ENCODE assay signal across 12 cellular contexts in the genomic region with DNA sequence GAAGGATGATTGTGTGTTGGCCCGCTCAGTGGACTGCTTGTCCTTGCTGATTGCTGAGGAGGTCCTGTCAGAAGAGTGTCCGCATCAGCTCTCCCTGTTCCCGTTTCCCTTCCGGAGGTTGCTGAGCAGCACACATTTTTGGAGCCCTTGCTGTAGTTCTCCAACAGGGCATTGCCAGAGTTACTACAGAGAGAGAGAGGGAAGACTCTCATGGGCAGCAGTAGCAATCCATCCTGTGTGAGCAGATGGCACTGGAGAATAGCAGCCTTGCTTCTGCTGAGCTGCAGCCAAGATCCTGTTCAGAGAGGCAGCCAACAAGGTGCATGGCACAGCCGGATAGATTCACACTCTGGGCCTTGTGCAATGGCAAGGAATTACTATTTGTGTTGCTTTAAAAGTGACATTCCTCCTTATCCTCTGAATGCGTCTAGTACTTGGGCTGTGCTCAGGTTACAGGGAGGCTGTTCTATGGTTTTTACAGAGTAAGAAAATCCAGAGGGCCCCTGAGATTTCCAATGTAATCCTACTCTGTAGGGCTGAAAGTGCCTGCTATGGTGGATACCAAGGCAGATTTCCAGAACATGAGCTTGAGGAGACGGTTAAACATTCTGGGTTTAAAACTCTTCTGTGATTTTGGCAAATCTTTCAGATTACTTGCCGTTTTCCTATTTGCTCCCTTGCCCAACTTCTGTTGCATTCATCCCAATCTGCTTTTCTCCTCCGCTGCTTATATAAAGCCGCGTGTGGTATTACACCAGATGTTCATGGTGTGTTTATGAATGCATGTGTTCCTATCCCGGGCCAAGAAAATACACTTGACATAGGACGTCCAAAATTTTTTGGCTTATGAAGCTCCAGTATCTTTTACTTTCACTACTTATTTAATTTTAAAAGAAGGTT. TPM values are rescaled to one million over a fixed set of nuclear protein-coding genes. Genes with fewer than 3 reads are reported as not detected.
A peak's percentile ranks its signal among the peaks of the same experiment; 100 is the strongest.
DNase-seq lines count a peak whose midpoint lies in the region; TF ChIP-seq lines count a peak whose summit lies in the region.
"Had no signal": no experiment of that assay in that cellular context is flagged by ENCODE, and none has a peak within 500 bp of the region (broad histone marks: within the 10 kb centered on the region; RNA-seq: fewer than 3 reads in every experiment).

No MANE protein-coding gene starts in this region.

- CTCF ChIA-PET in HEK293 (lab: Yijun Ruan, JAX): interaction anchor here (0.5 to 1.3 kb wide), 5 partner anchors 33 to 275 kb away, joined by 3 to 6 read pairs (median 4); no protein-coding TSS in a partner anchor

- H3K27me3 ChIP-seq in cardiac muscle cell (no peaks in the 10 kb centered on the region), sigmoid colon (no peaks in the 10 kb centered on the region)

- no peak for TF ChIP-seq EP300 in sigmoid colon (IDR thresholded peaks at IDR 0.05)

- POLR2A ChIA-PET in HEK293 (lab: Yijun Ruan, JAX): interaction anchor here (1.0 kb wide), 1 partner anchor 28 kb away, joined by 3 read pairs; no protein-coding TSS in a partner anchor

- no peaks in the 10 kb centered on the region; a peak in 1 of 3 replicates for H3K36me3 ChIP-seq in HEK293 (ENCODE audit: control insufficient read depth in 2 of 2, insufficient read depth in 1 of 2, low read length in 2 of 2)
- H3K36me3 ChIP-seq in cardiac muscle cell: no peaks in the 10 kb centered on the region
- H3K36me3 ChIP-seq in sigmoid colon: no peaks in the 10 kb centered on the region

- WGBS in sigmoid colon, 2 donors: 82 to 89% methylated on average over 13 of the region's 13 CpGs

- DNase-seq in astrocyte of the hippocampus (ENCODE audit: low read depth, low spot score) (peak; percentile 38), cardiac muscle cell (ENCODE audit: low read depth in 1 of 2, low spot score in 1 of 2) (peak; percentile 46 to 81), sigmoid colon (no peak), NOMO-1 (lab: John Stamatoyannopoulos, UW; ENCODE audit: unreplicated experiment in 2 of 2) (no peak), ureter (ENCODE audit: low spot score) (no peak), dedifferentiated amniotic fluid mesenchymal stem cell (ENCODE audit: extremely low spot score) (no peak)
- no peak for DNase-seq in activated CD8-positive, alpha-beta memory T cell treated with anti-CD3 and anti-CD28 coated beads for 24 hours
- DNase-seq: activated T-cell treated with anti-CD3 and anti-CD28 coated beads, Interleukin-2, amount 50 U/mL, for 4 hours; CD4-positive, CD25-positive, alpha-beta regulatory T cell; cortex of kidney; stimulated activated CD8-positive, alpha-beta memory T cell treated with anti-CD3 and anti-CD28 coated beads, Interleukin-4, amount 100 ng/mL, for 48 hours had no signal

- H3K27ac ChIP-seq in HEK293 (ENCODE audit: extremely low read depth, low read depth, low read length): no peak overlapping the region
- peak overlapping the region; percentile 65 for H3K27ac ChIP-seq in cardiac muscle cell
- peak overlapping the region; percentile 37 to 71 (median 59) for H3K27ac ChIP-seq in sigmoid colon

- no peak for TF ChIP-seq POLR2A in sigmoid colon (IDR thresholded peaks at IDR 0.05)

- TF ChIP-seq CTCF in HEK293 (tag by site-specific recombination; IDR thresholded peaks at IDR 0.05) (no peak), cardiac muscle cell (IDR thresholded peaks at IDR 0.05; ENCODE audit: low read depth, low read length) (no peak), sigmoid colon (IDR thresholded peaks at IDR 0.05) (no peak)

- H3K4me1 ChIP-seq in HEK293 (ENCODE audit: control insufficient read depth, insufficient read depth, low read length) (peaks cover 23% of the 10 kb centered on the region), cardiac muscle cell (ENCODE audit: low read depth) (peaks cover 6% of the 10 kb centered on the region), sigmoid colon (peaks cover 2 to 48% (median 36%) of the 10 kb centered on the region in 4 donors)

- intact Hi-C loops in sigmoid colon (cut with DNase I): no loop called here

- H3K9me3 ChIP-seq in HEK293 (ENCODE audit: control insufficient read depth, insufficient read depth, low read depth, low read length) (no peaks in the 10 kb centered on the region), cardiac muscle cell (ENCODE audit: low read depth) (no peaks in the 10 kb centered on the region), sigmoid colon (no peaks in the 10 kb centered on the region)

- H3K4me3 ChIP-seq in HEK293 (ENCODE audit: low read depth, low read length) (no peak overlapping the region), cardiac muscle cell (no peak overlapping the region), sigmoid colon (peak overlapping the region in 1 of 4 donors; percentile 1)

TF ChIP-seq in HEK293, 187 proteins besides CTCF, POLR2A, EP300 and RAD21:
- peak; percentile 44; the same call in 1 of the 2 replicates for TF ChIP-seq ZBTB48 (tag by site-specific recombination; IDR thresholded peaks at IDR 0.05)
- no peak for TF ChIP-seq ZNF2 (tag by site-specific recombination; IDR thresholded peaks at IDR 0.05)
- TF ChIP-seq ZNF707 (tag by site-specific recombination; IDR thresholded peaks at IDR 0.05): no peak
- peak; percentile 58 for TF ChIP-seq ZNF341 (tag by site-specific recombination; IDR thresholded peaks at IDR 0.05; ENCODE audit: low read depth)
- TF ChIP-seq PRDM6 (tag by site-specific recombination; IDR thresholded peaks at IDR 0.05): peak; percentile 40; the same call in 1 of the 2 replicates
TF ChIP-seq in HEK293: peak in this region for 3.

RNA-seq across cellular contexts. Expression of gene AK4, which starts 27.4 kb away (rescaled TPM):
- total RNA-seq in cardiac muscle cell: 93.1 and 144 TPM in 2 replicates
- 114 and 133 TPM in 2 replicates for polyA plus RNA-seq in cardiac muscle cell
- total RNA-seq in sigmoid colon: 10 to 100 TPM; 37.8 to 74.1 (median 46.2) TPM
- polyA plus RNA-seq in sigmoid colon: 10 to 100 TPM in 2 of 3 donors, 1 to 10 TPM in 1; 9.7 to 13.5 (median 10.8) TPM
- total RNA-seq in ureter: 51.9 TPM

Comparison
In these comparisons a context has a peak if more than half of its experiments do, and no peak if none do; other contexts are left out.
1. DNase-seq: peak in astrocyte of the hippocampus (single experiment) and cardiac muscle cell (2 of 2); none in sigmoid colon (single experiment), NOMO-1 (0 of 2), ureter (single experiment), dedifferentiated amniotic fluid mesenchymal stem cell (single experiment) and activated CD8-positive, alpha-beta memory T cell treated with anti-CD3 and anti-CD28 coated beads for 24 hours (single experiment).